ENCODE assay signal across 9 cellular contexts in genomic region chr16:80369559-80369958, GRCh38.
A peak's percentile ranks its signal among the peaks of the same experiment; 100 is the strongest.
DNase-seq lines count a peak whose midpoint lies in the region; ATAC-seq and TF ChIP-seq lines count a peak whose summit lies in the region.
"Had no signal": no experiment of that assay in that cellular context is flagged by ENCODE, and none has a peak within 500 bp of the region (broad histone marks: within the 10 kb centered on the region; RNA-seq: fewer than 3 reads in every experiment).

No MANE protein-coding gene starts in this region.

- H3K4me3 Mint-ChIP-seq in HFFc6: no peak overlapping the region
- H3K4me3 Mint-ChIP-seq: activated naive CD8-positive, alpha-beta T cell treated with anti-CD3 and anti-CD28 coated beads, Interleukin-2, amount 10 ng/mL, durations not matched to agents 7 days and 5 days had no signal

- no peaks in the 10 kb centered on the region for H3K36me3 Mint-ChIP-seq in HFFc6 (ENCODE audit: low read depth)
- H3K36me3 Mint-ChIP-seq: activated naive CD8-positive, alpha-beta T cell treated with anti-CD3 and anti-CD28 coated beads, Interleukin-2, amount 10 ng/mL, durations not matched to agents 7 days and 5 days had no signal

- DNase-seq in AG04449 (ENCODE audit: low read depth, low spot score): peak; percentile 10
- peak; percentile 42 for DNase-seq in HFFc6
- DNase-seq in astrocyte of the cerebellum (ENCODE audit: low read depth): peak; percentile 55
- peak in 31 of 51 donors; percentile 2 to 52 (median 26) for DNase-seq in hypothalamus (lab: John Stamatoyannopoulos, UW)
- DNase-seq in stromal cell of bone marrow (ENCODE audit: low read depth): peak; percentile 39
- DNase-seq in UCSD-AML1 (lab: John Stamatoyannopoulos, UW; ENCODE audit: unreplicated experiment): no peak
- DNase-seq: activated naive CD8-positive, alpha-beta T cell treated with anti-CD3 and anti-CD28 coated beads, Interleukin-2, amount 10 ng/mL, durations not matched to agents 7 days and 5 days had no signal

- in situ Hi-C loops in astrocyte of the cerebellum (cut with HindIII; ENCODE audit: low sequenced_read_pairs): no loop called here

- peaks cover 4% of the 10 kb centered on the region; the same call in 1 of the 2 replicates for H3K9me3 Mint-ChIP-seq in HFFc6

- TF ChIP-seq CTCF in AG04449 (IDR thresholded peaks at IDR 0.05; ENCODE audit: insufficient read depth, low read length, missing control alignments) (peak; percentile 81), HFFc6 (IDR thresholded peaks at IDR 0.05) (peak; percentile 72), astrocyte of the cerebellum (IDR thresholded peaks at IDR 0.05; ENCODE audit: low read depth, low read length, missing control alignments) (peak; percentile 76)

- H3K27ac Mint-ChIP-seq in HFFc6: no peak overlapping the region
- H3K27ac Mint-ChIP-seq: activated naive CD8-positive, alpha-beta T cell treated with anti-CD3 and anti-CD28 coated beads, Interleukin-2, amount 10 ng/mL, durations not matched to agents 7 days and 5 days had no signal

- no peaks in the 10 kb centered on the region; the same call in 1 of the 2 replicates for H3K27me3 Mint-ChIP-seq in HFFc6 (ENCODE audit: insufficient read depth)

- CTCF ChIA-PET in AG04449 (lab: Yijun Ruan, JAX): interaction anchor here (0.5 to 6.6 kb wide), 28 partner anchors 9 to 608 kb away, joined by 3 to 70 read pairs (median 4); no protein-coding TSS in a partner anchor

- H3K4me3 ChIP-seq in AG04449 (ENCODE audit: low read depth, low read length): no peak overlapping the region
- H3K4me3 ChIP-seq in astrocyte of the cerebellum (ENCODE audit: low read depth, low read length): no peak overlapping the region

- ATAC-seq in GM18867 (IDR thresholded peaks at IDR 0.05; ENCODE audit: unreplicated experiment) (no peak), GM21390 (IDR thresholded peaks at IDR 0.05; ENCODE audit: unreplicated experiment) (no peak)

- POLR2A ChIA-PET in AG04449 (lab: Yijun Ruan, JAX): no interaction called here

- no peaks in the 10 kb centered on the region for H3K4me1 Mint-ChIP-seq in HFFc6 (ENCODE audit: low read depth)
- H3K4me1 Mint-ChIP-seq: activated naive CD8-positive, alpha-beta T cell treated with anti-CD3 and anti-CD28 coated beads, Interleukin-2, amount 10 ng/mL, durations not matched to agents 7 days and 5 days had no signal
